Comparison of ENCODE assay signal across 18 cellular contexts in the genomic region with DNA sequence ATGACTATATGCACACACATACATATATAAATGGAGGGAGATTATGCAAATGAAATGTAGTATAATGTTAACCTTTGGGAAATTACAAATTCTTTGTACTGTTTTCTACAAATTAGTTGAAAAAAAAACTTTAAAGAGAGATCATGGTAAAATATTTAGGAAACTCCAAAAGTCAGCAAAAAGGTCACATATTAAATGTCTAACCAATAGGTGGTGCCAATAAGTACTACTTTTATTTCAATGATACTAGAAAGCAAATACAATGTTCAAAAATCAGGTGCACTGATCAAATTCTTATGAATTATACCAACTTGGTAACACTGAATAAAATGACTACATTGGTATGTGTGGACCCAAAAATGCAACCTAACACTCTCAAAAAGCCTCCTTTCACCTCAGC.
DNase-seq lines count a peak whose midpoint lies in the region; ATAC-seq and TF ChIP-seq lines count a peak whose summit lies in the region.
"Had no signal": no experiment of that assay in that cellular context is flagged by ENCODE, and none has a peak within 500 bp of the region (broad histone marks: within the 10 kb centered on the region; RNA-seq: fewer than 3 reads in every experiment).

No MANE protein-coding gene starts in this region.

- TF ChIP-seq CTCF in C4-2B (conservative IDR thresholded peaks at IDR 0.05) (peak; percentile 26), LNCAP (IDR thresholded peaks at IDR 0.05) (peak; percentile 38; the same call in 1 of the 2 replicates), RWPE1 (conservative IDR thresholded peaks at IDR 0.05; ENCODE audit: low read depth) (peak; percentile 23; the same call in 1 of the 2 replicates), nephron (IDR thresholded peaks at IDR 0.05; ENCODE audit: unreplicated experiment in 3 of 3) (no peak), ovary (IDR thresholded peaks at IDR 0.05) (no peak)

- intact Hi-C loops in ovary (cut with DNase I), result no loop called here

- H3K27ac Mint-ChIP-seq in nephron, result peak overlapping the region; percentile 5 to 64 (median 51)
- H3K27ac Mint-ChIP-seq: T-helper 17 cell had no signal

- H3K4me3 Mint-ChIP-seq in nephron, result no peak overlapping the region
- H3K4me3 Mint-ChIP-seq: T-helper 17 cell had no signal

- H3K4me1 Mint-ChIP-seq in nephron, result no peaks in the 10 kb centered on the region

- ATAC-seq in HG02759 (IDR thresholded peaks at IDR 0.05; ENCODE audit: unreplicated experiment), result no peak
- ATAC-seq: T-helper 17 cell had no signal

- POLR2A ChIA-PET in RWPE1 (lab: Yijun Ruan, JAX; ENCODE audit: low non-redundant PET), result no interaction called here

- H3K27me3 Mint-ChIP-seq in nephron (ENCODE audit: low read depth), result no peaks in the 10 kb centered on the region

- no peak overlapping the region for H3K4me3 ChIP-seq in ovary
- H3K4me3 ChIP-seq: BLaER1, SK-N-MC had no signal

- no peaks in the 10 kb centered on the region for H3K36me3 ChIP-seq in ovary
- H3K36me3 ChIP-seq: BLaER1 had no signal

- H3K36me3 Mint-ChIP-seq in nephron (ENCODE audit: low read depth), result peaks cover 31% of the 10 kb centered on the region

- no peak for TF ChIP-seq POLR2A in ovary (IDR thresholded peaks at IDR 0.05)

- H3K27me3 ChIP-seq in ovary, result no peaks in the 10 kb centered on the region
- H3K27me3 ChIP-seq: BLaER1 had no signal

- no peaks in the 10 kb centered on the region for H3K9me3 ChIP-seq in ovary
- H3K9me3 ChIP-seq: BLaER1 had no signal

- H3K9me3 Mint-ChIP-seq in nephron, result peaks cover under 1% of the 10 kb centered on the region

- H3K4me1 ChIP-seq in ovary (ENCODE audit: insufficient read depth), result no peaks in the 10 kb centered on the region
- H3K4me1 ChIP-seq: BLaER1 had no signal

- H3K27ac ChIP-seq in C4-2B (no peak overlapping the region), RWPE1 (no peak overlapping the region), ovary (no peak overlapping the region)
- H3K27ac ChIP-seq: BLaER1, SK-N-MC had no signal

- TF ChIP-seq EP300 in ovary (IDR thresholded peaks at IDR 0.05), result no peak

- CTCF ChIA-PET in RWPE1 (lab: Yijun Ruan, JAX), result no interaction called here

- DNase-seq in RWPE1 (ENCODE audit: low spot score) (no peak), 8988T (no peak), SHP77 treated with DMSO at 0.1 percent for 48 hours (lab: John Stamatoyannopoulos, UW) (no peak), ovary (no peak)
- DNase-seq: DMS 273 treated with DMSO at 0.1 percent for 48 hours, GOT3, Karpas-422, MV-4-11, NCI-H1417 treated with DMSO at 0.1 percent for 48 hours, NCI-H2029, NCI-H510A treated with DMSO at 0.1 percent for 48 hours, T-helper 17 cell had no signal

Comparison
In these comparisons a context has a peak if more than half of its experiments do, and no peak if none do; other contexts are left out.
1. CTCF ChIP-seq: peak in C4-2B (single experiment), LNCAP (single experiment) and RWPE1 (single experiment); none in nephron (0 of 3) and ovary (0 of 3).